In genomic region chr11:73453562-73453961, GRCh38 we compare ENCODE assay signal across 27 cellular contexts.
A peak's percentile ranks its signal among the peaks of the same experiment; 100 is the strongest.
DNase-seq lines count a peak whose midpoint lies in the region; TF ChIP-seq lines count a peak whose summit lies in the region.
"Had no signal": no experiment of that assay in that cellular context is flagged by ENCODE, and none has a peak within 500 bp of the region (broad histone marks: within the 10 kb centered on the region; RNA-seq: fewer than 3 reads in every experiment).

No MANE protein-coding gene starts in this region.

- H3K4me1 ChIP-seq in endodermal cell (ENCODE audit: control insufficient read depth, insufficient read depth, low read length) (peaks cover 20% of the 10 kb centered on the region), PC-9 (replicated peaks; ENCODE audit: insufficient read depth) (no peaks in the 10 kb centered on the region), Peyer's patch (no peaks in the 10 kb centered on the region)
- H3K4me1 ChIP-seq: BLaER1, foreskin keratinocyte, transverse colon had no signal

- H3K9me3 Mint-ChIP-seq in endodermal cell, result no peaks in the 10 kb centered on the region
- H3K9me3 Mint-ChIP-seq: activated T-cell treated with anti-CD3 and anti-CD28 coated beads, Interleukin-2, amount 50 U/mL, for 72 hours; central memory CD8-positive, alpha-beta T cell; mesothelial cell of epicardium; stimulated activated memory B cell treated with anti-CD40 and anti-IgM and Interleukin-4, amounts not matched to agents 10 μg/mL and 1 μg/mL and 100 μg/mL, for 72 hours; T-helper 1 cell treated with Interleukin-12 subunit alpha and Interleukin-12 subunit beta and Interleukin-4 antibody, amounts not matched to agents 30 μg/mL and 1 μg/mL, for 36 hours had no signal

- H3K27ac Mint-ChIP-seq in endodermal cell, result no peak overlapping the region
- H3K27ac Mint-ChIP-seq: activated T-cell treated with anti-CD3 and anti-CD28 coated beads, Interleukin-2, amount 50 U/mL, for 72 hours; mesothelial cell of epicardium; stimulated activated memory B cell treated with anti-CD40 and anti-IgM and Interleukin-4, amounts not matched to agents 10 μg/mL and 1 μg/mL and 100 μg/mL, for 72 hours; T-helper 1 cell treated with Interleukin-12 subunit alpha and Interleukin-12 subunit beta and Interleukin-4 antibody, amounts not matched to agents 30 μg/mL and 1 μg/mL, for 36 hours had no signal

- H4K20me1 ChIP-seq in PC-9 (ENCODE audit: insufficient read depth), result no peaks in the 10 kb centered on the region
- H4K20me1 ChIP-seq: BLaER1 had no signal

- no peaks in the 10 kb centered on the region for H3K27me3 Mint-ChIP-seq in endodermal cell (ENCODE audit: insufficient read depth)
- H3K27me3 Mint-ChIP-seq: central memory CD8-positive, alpha-beta T cell; stimulated activated memory B cell treated with anti-CD40 and anti-IgM and Interleukin-4, amounts not matched to agents 10 μg/mL and 1 μg/mL and 100 μg/mL, for 72 hours had no signal

- H3K27me3 ChIP-seq in endodermal cell (ENCODE audit: control insufficient read depth, insufficient read depth, low read length, poor library complexity, severe bottlenecking) (no peaks in the 10 kb centered on the region), PC-9 (ENCODE audit: insufficient read depth, low read depth) (no peaks in the 10 kb centered on the region), Peyer's patch (no peaks in the 10 kb centered on the region)
- H3K27me3 ChIP-seq: BLaER1, foreskin keratinocyte, transverse colon had no signal

- DNase-seq in AG20443 (ENCODE audit: low spot score), result peak; percentile 31
- DNase-seq in MV-4-11 (lab: John Stamatoyannopoulos, UW), result peak; percentile 11
- DNase-seq in endodermal cell, result no peak
- DNase-seq in iris pigment epithelial cell (ENCODE audit: low read depth), result peak; percentile 61
- DNase-seq in COR-L47 (lab: John Stamatoyannopoulos, UW), result no peak
- DNase-seq in PC-9, result no peak
- no peak for DNase-seq in Peyer's patch
- DNase-seq in NCI-H526 (lab: John Stamatoyannopoulos, UW), result no peak
- DNase-seq: activated CD4-positive, alpha-beta T cell treated with anti-CD3 and anti-CD28 coated beads, Interleukin-2, amount 50 U/mL, for 4 hours; activated T-cell treated with anti-CD3 and anti-CD28 coated beads, Interleukin-2, amount 50 U/mL, for 72 hours; dermis blood vessel endothelial cell; DMS153; foreskin keratinocyte; head of caudate nucleus; islet precursor cell; left ventricle myocardium superior; NCI-H1105; NCI-H2029; NCI-H510A treated with DMSO at 0.1 percent for 48 hours; Right ventricle myocardium superior; stimulated activated CD4-positive, alpha-beta T cell treated with anti-CD3 and anti-CD28 coated beads, Interleukin-15, amount 100 ng/mL, for 24 hours; transverse colon had no signal

- H3F3A ChIP-seq in PC-9 (ENCODE audit: insufficient read depth, low read depth), result no peaks in the 10 kb centered on the region

- 85 to 87% methylated on average over 3 of the region's 4 CpGs for WGBS in endodermal cell (ENCODE audit: insufficient coverage in 1 of 2, insufficient read length in 1 of 2), 2 experiments

- intact Hi-C loops in PC-9 (cut with micrococcal nuclease; ENCODE audit: unreplicated experiment), result no loop called here

- H3K27ac ChIP-seq in endodermal cell (ENCODE audit: low read depth, low read length) (no peak overlapping the region), PC-9 (no peak overlapping the region), Peyer's patch (no peak overlapping the region)
- H3K27ac ChIP-seq: BLaER1, foreskin keratinocyte, transverse colon had no signal

- BruUV-seq in PC-9 (replicated peaks; lab: Mats Ljungman, UMichigan), result no TSS peak

- CTCF ChIA-PET in PC-9 (lab: Charles Lee), result no interaction called here

- no peak overlapping the region for H3K4me3 Mint-ChIP-seq in endodermal cell
- H3K4me3 Mint-ChIP-seq: activated T-cell treated with anti-CD3 and anti-CD28 coated beads, Interleukin-2, amount 50 U/mL, for 72 hours; central memory CD8-positive, alpha-beta T cell; mesothelial cell of epicardium; stimulated activated memory B cell treated with anti-CD40 and anti-IgM and Interleukin-4, amounts not matched to agents 10 μg/mL and 1 μg/mL and 100 μg/mL, for 72 hours; T-helper 1 cell treated with Interleukin-12 subunit alpha and Interleukin-12 subunit beta and Interleukin-4 antibody, amounts not matched to agents 30 μg/mL and 1 μg/mL, for 36 hours had no signal

- H3K79me2 ChIP-seq in PC-9 (ENCODE audit: low read depth), result no peaks in the 10 kb centered on the region

- no peaks in the 10 kb centered on the region for H3K9me3 ChIP-seq in endodermal cell (ENCODE audit: control insufficient read depth, low read length)
- H3K9me3 ChIP-seq in PC-9 (ENCODE audit: insufficient read depth, low read depth), result no peaks in the 10 kb centered on the region
- H3K9me3 ChIP-seq in Peyer's patch, result no peaks in the 10 kb centered on the region
- H3K9me3 ChIP-seq: BLaER1, transverse colon had no signal

- H2AFZ ChIP-seq in PC-9, result no peak overlapping the region

- no peak for TF ChIP-seq POLR2A in Peyer's patch (IDR thresholded peaks at IDR 0.05)

- H3K4me1 Mint-ChIP-seq in endodermal cell, result peaks cover 36% of the 10 kb centered on the region
- H3K4me1 Mint-ChIP-seq: mesothelial cell of epicardium; stimulated activated memory B cell treated with anti-CD40 and anti-IgM and Interleukin-4, amounts not matched to agents 10 μg/mL and 1 μg/mL and 100 μg/mL, for 72 hours had no signal

- no peak overlapping the region for H3K4me2 ChIP-seq in PC-9
- H3K4me2 ChIP-seq: BLaER1 had no signal

- TF ChIP-seq CTCF in endodermal cell (conservative IDR thresholded peaks at IDR 0.05) (no peak), PC-9 (conservative IDR thresholded peaks at IDR 0.05) (no peak), Peyer's patch (IDR thresholded peaks at IDR 0.05) (no peak)

- H3K4me3 ChIP-seq in endodermal cell (ENCODE audit: low read length), result peak overlapping the region; percentile 20
- no peak overlapping the region for H3K4me3 ChIP-seq in PC-9
- no peak overlapping the region for H3K4me3 ChIP-seq in Peyer's patch
- H3K4me3 ChIP-seq: BLaER1, transverse colon had no signal

- no peaks in the 10 kb centered on the region for H3K36me3 Mint-ChIP-seq in endodermal cell (ENCODE audit: low read depth)

- H3K36me3 ChIP-seq in endodermal cell (ENCODE audit: control insufficient read depth, insufficient read depth, low read length) (peaks cover under 1% of the 10 kb centered on the region), PC-9 (ENCODE audit: low read depth) (no peaks in the 10 kb centered on the region), Peyer's patch (no peaks in the 10 kb centered on the region)
- H3K36me3 ChIP-seq: transverse colon had no signal

- no peaks in the 10 kb centered on the region for H3K9me2 ChIP-seq in PC-9 (ENCODE audit: insufficient read depth)

- POLR2A ChIA-PET in PC-9 (lab: Charles Lee; ENCODE audit: unreplicated experiment), result no interaction called here

- no peak overlapping the region for H3K9ac ChIP-seq in endodermal cell (ENCODE audit: extremely low read depth, low read length, poor library complexity, severe bottlenecking)
- H3K9ac ChIP-seq: BLaER1 had no signal

Comparison
In these comparisons a context has a peak if more than half of its experiments do, and no peak if none do; other contexts are left out.
1. DNase-seq: peak in AG20443 (single experiment), MV-4-11 (single experiment) and iris pigment epithelial cell (single experiment); none in endodermal cell (single experiment), COR-L47 (single experiment), PC-9 (0 of 2), Peyer's patch (0 of 3) and NCI-H526 (0 of 2).